ENCODE assay signal across 1 cellular context in genomic region chr12:6336079-6336858, GRCh38.
TF ChIP-seq lines count a peak whose summit lies in the region.

No MANE protein-coding gene starts in this region.

TF ChIP-seq in WTC11, 78 proteins besides CTCF, POLR2A, EP300 and RAD21 (continued from another document):
- TF ChIP-seq USF2 (CRISPR knock-in tag; IDR thresholded peaks at IDR 0.05) (peak; percentile 83), SP1 (CRISPR knock-in tag; conservative IDR thresholded peaks at IDR 0.05) (peak; percentile 80), FOXK1 (CRISPR knock-in tag; IDR thresholded peaks at IDR 0.05) (peak; percentile 21; the same call in 1 of the 2 replicates), ETV6 (CRISPR knock-in tag; IDR thresholded peaks at IDR 0.05) (peak; percentile 69)
